8 cellular contexts compared by ENCODE assay signal in genomic region chr16:84266451-84266850, GRCh38. TPM values are rescaled to one million over a fixed set of nuclear protein-coding genes. Genes with fewer than 3 reads are reported as not detected.
DNase-seq lines count a peak whose midpoint lies in the region; ATAC-seq, FAIRE-seq and TF ChIP-seq lines count a peak whose summit lies in the region.

No MANE protein-coding gene starts in this region.

- POLR2A ChIA-PET in A673 (lab: Charles Lee; ENCODE audit: low non-redundant PET): no interaction called here

- no TSS peak for BruUV-seq in A673 (replicated peaks; lab: Mats Ljungman, UMichigan)

- H3K4me2 ChIP-seq in astrocyte (ENCODE audit: low read length): no peak overlapping the region

- peaks cover 2% of the 10 kb centered on the region for H3K9me3 Mint-ChIP-seq in astrocyte (ENCODE audit: unreplicated experiment)
- H3K9me3 Mint-ChIP-seq in stimulated activated effector memory CD8-positive, alpha-beta T cell treated with anti-CD3 and anti-CD28 coated beads, Interleukin-12 subunit alpha, Interleukin-12 subunit beta, amount 100 ng/mL, for 72 hours: no peaks in the 10 kb centered on the region

- H3K36me3 Mint-ChIP-seq in astrocyte (ENCODE audit: low read depth, unreplicated experiment): no peaks in the 10 kb centered on the region
- H3K36me3 Mint-ChIP-seq in stimulated activated effector memory CD8-positive, alpha-beta T cell treated with anti-CD3 and anti-CD28 coated beads, Interleukin-12 subunit alpha, Interleukin-12 subunit beta, amount 100 ng/mL, for 72 hours: no peaks in the 10 kb centered on the region

- no peaks in the 10 kb centered on the region for H3K27me3 ChIP-seq in A673 (replicated peaks; ENCODE audit: insufficient read depth, low read depth, low read length, poor library complexity)
- peaks cover 22% of the 10 kb centered on the region for H3K27me3 ChIP-seq in astrocyte (ENCODE audit: insufficient read depth, low read length)
- no peaks in the 10 kb centered on the region for H3K27me3 ChIP-seq in iPS DF 6.9 (ENCODE audit: control insufficient read depth, insufficient read depth, low read length)
- no peaks in the 10 kb centered on the region for H3K27me3 ChIP-seq in vagina

- H3K4me1 ChIP-seq in A673 (ENCODE audit: insufficient read depth, low read length, poor library complexity, severe bottlenecking) (no peaks in the 10 kb centered on the region), astrocyte (ENCODE audit: insufficient read depth, low read length) (no peaks in the 10 kb centered on the region), iPS DF 6.9 (ENCODE audit: control insufficient read depth, insufficient read depth, low read length) (peaks cover 2% of the 10 kb centered on the region), vagina (no peaks in the 10 kb centered on the region)

- H3K4me3 ChIP-seq in A673 (ENCODE audit: low read depth, low read length, poor library complexity, severe bottlenecking): no peak overlapping the region
- no peak overlapping the region for H3K4me3 ChIP-seq in astrocyte (ENCODE audit: insufficient read depth, low read depth, low read length)
- H3K4me3 ChIP-seq in iPS DF 6.9 (ENCODE audit: low read length): no peak overlapping the region
- H3K4me3 ChIP-seq in vagina: no peak overlapping the region

- peaks cover 25% of the 10 kb centered on the region for H3K27me3 Mint-ChIP-seq in astrocyte (ENCODE audit: low read depth, unreplicated experiment)

- H3K27ac Mint-ChIP-seq in astrocyte (ENCODE audit: unreplicated experiment): no peak overlapping the region
- no peak overlapping the region for H3K27ac Mint-ChIP-seq in stimulated activated effector memory CD8-positive, alpha-beta T cell treated with anti-CD3 and anti-CD28 coated beads, Interleukin-12 subunit alpha, Interleukin-12 subunit beta, amount 100 ng/mL, for 72 hours

- H3K36me3 ChIP-seq in A673 (ENCODE audit: insufficient read depth, low read length, poor library complexity, severe bottlenecking): no peaks in the 10 kb centered on the region
- H3K36me3 ChIP-seq in astrocyte (ENCODE audit: insufficient read depth, low read length): no peaks in the 10 kb centered on the region
- no peaks in the 10 kb centered on the region for H3K36me3 ChIP-seq in iPS DF 6.9 (ENCODE audit: control insufficient read depth, insufficient read depth, low read length)
- H3K36me3 ChIP-seq in vagina: no peaks in the 10 kb centered on the region

- H3K79me2 ChIP-seq in astrocyte (ENCODE audit: insufficient read depth, low read length): no peaks in the 10 kb centered on the region

- CTCF ChIA-PET in A673 (lab: Charles Lee): no interaction called here

- peak; percentile 81 for ATAC-seq in stimulated activated effector memory CD8-positive, alpha-beta T cell treated with anti-CD3 and anti-CD28 coated beads, Interleukin-12 subunit alpha, Interleukin-12 subunit beta, amount 100 ng/mL, for 72 hours

- TF ChIP-seq CTCF in A673 (conservative IDR thresholded peaks at IDR 0.05; ENCODE audit: low read depth, low read length) (no peak), GM10266 (IDR thresholded peaks at IDR 0.05; ENCODE audit: control insufficient read depth, insufficient read depth, low read depth, missing control alignments) (no peak), astrocyte (IDR thresholded peaks at IDR 0.05; ENCODE audit: insufficient read depth, low read depth, low read length) (no peak), vagina (IDR thresholded peaks at IDR 0.05) (no peak)

- no peak overlapping the region for H3K9ac ChIP-seq in astrocyte (ENCODE audit: low read length)

- no peak for TF ChIP-seq POLR2A in vagina (IDR thresholded peaks at IDR 0.05)

- H3K4me3 Mint-ChIP-seq in astrocyte (ENCODE audit: unreplicated experiment): no peak overlapping the region
- no peak overlapping the region for H3K4me3 Mint-ChIP-seq in stimulated activated effector memory CD8-positive, alpha-beta T cell treated with anti-CD3 and anti-CD28 coated beads, Interleukin-12 subunit alpha, Interleukin-12 subunit beta, amount 100 ng/mL, for 72 hours

- peak; percentile 56 for DNase-seq in A673 (ENCODE audit: low spot score)
- DNase-seq in GM10266 (ENCODE audit: extremely low spot score): peak; percentile 52
- peak; percentile 39 for DNase-seq in NCI-H460 (ENCODE audit: extremely low read depth, low read depth)
- DNase-seq in astrocyte (ENCODE audit: low read depth): peak; percentile 42
- peak; percentile 63 for DNase-seq in iPS DF 6.9 (ENCODE audit: low read depth, low spot score)
- peak in 1 of 2 donors; percentile 55 for DNase-seq in stimulated activated effector memory CD8-positive, alpha-beta T cell treated with anti-CD3 and anti-CD28 coated beads, Interleukin-12 subunit alpha, Interleukin-12 subunit beta, amount 100 ng/mL, for 72 hours (ENCODE audit: low spot score in 2 of 2)
- no peak for DNase-seq in vagina (ENCODE audit: extremely low spot score in 2 of 2)
- no peak for DNase-seq in T1000 (lab: John Stamatoyannopoulos, UW)

- no peak overlapping the region for H2AFZ ChIP-seq in astrocyte (ENCODE audit: low read depth, low read length)

- no peaks in the 10 kb centered on the region for H3K4me1 Mint-ChIP-seq in astrocyte (ENCODE audit: low read depth, unreplicated experiment)
- H3K4me1 Mint-ChIP-seq in stimulated activated effector memory CD8-positive, alpha-beta T cell treated with anti-CD3 and anti-CD28 coated beads, Interleukin-12 subunit alpha, Interleukin-12 subunit beta, amount 100 ng/mL, for 72 hours: no peaks in the 10 kb centered on the region

- no CpG with 5 or more reads among the region's 4 CpGs for WGBS in iPS DF 6.9 (ENCODE audit: insufficient coverage, insufficient read length)

- FAIRE-seq in astrocyte (lab: Jason Lieb, UNC): no peak

- H4K20me1 ChIP-seq in astrocyte (ENCODE audit: insufficient read depth, low read length): no peaks in the 10 kb centered on the region

- H3K27ac ChIP-seq in A673 (ENCODE audit: low read depth, low read length, poor library complexity, severe bottlenecking): no peak overlapping the region
- H3K27ac ChIP-seq in astrocyte (ENCODE audit: low read depth, low read length): no peak overlapping the region
- no peak overlapping the region for H3K27ac ChIP-seq in iPS DF 6.9 (ENCODE audit: low read length)
- H3K27ac ChIP-seq in vagina: no peak overlapping the region

- intact Hi-C loops in A673 (cut with micrococcal nuclease; ENCODE audit: unreplicated experiment): no loop called here
- intact Hi-C loops in vagina (cut with DNase I): no loop called here

- no peaks in the 10 kb centered on the region for H3K9me3 ChIP-seq in A673 (ENCODE audit: low read depth, low read length, poor library complexity, severe bottlenecking)
- H3K9me3 ChIP-seq in astrocyte (ENCODE audit: insufficient read depth, low read depth, low read length): no peaks in the 10 kb centered on the region
- H3K9me3 ChIP-seq in iPS DF 6.9 (ENCODE audit: control insufficient read depth, insufficient read depth, low read length): no peaks in the 10 kb centered on the region
- no peaks in the 10 kb centered on the region for H3K9me3 ChIP-seq in vagina

RNA-seq across cellular contexts. Expression of gene KCNG4, which starts 26.6 kb away (rescaled TPM):
- total RNA-seq in A673 (2021) (not detected in 2 replicates), astrocyte (not detected in 2 replicates), vagina (not detected)
- 0.02 TPM in 1 of 2 replicates, not detected in the other for total RNA-seq in NCI-H460 (2014; rRNA removed; shearing (Covaris generic))
- not detected in 2 replicates for polyA plus RNA-seq in NCI-H460 (2014; cell fraction: nucleus; rRNA removed)

RNA-seq across cellular contexts. Expression of gene WFDC1, which starts 28.2 kb away (rescaled TPM):
- not detected in 2 replicates for total RNA-seq in A673 (2021)
- not detected in 2 replicates for total RNA-seq in NCI-H460 (2014; rRNA removed; shearing (Covaris generic))
- not detected in 2 replicates for polyA plus RNA-seq in NCI-H460 (2014; cell fraction: nucleus; rRNA removed)
- total RNA-seq in astrocyte: 0.34 TPM in 1 of 2 replicates, not detected in the other
- total RNA-seq in vagina: 12.0 TPM

Comparison
In these comparisons a context has a peak if more than half of its experiments do, and no peak if none do; other contexts are left out.
1. DNase-seq: peak in A673 (single experiment), GM10266 (single experiment), NCI-H460 (single experiment), astrocyte (single experiment) and iPS DF 6.9 (single experiment); none in vagina (0 of 2) and T1000 (single experiment).